ENCODE assay signal across 26 cellular contexts in genomic region chr21:29436650-29437049, GRCh38.
A peak's percentile ranks its signal among the peaks of the same experiment; 100 is the strongest.
DNase-seq lines count a peak whose midpoint lies in the region; ATAC-seq and TF ChIP-seq lines count a peak whose summit lies in the region.
"Had no signal": no experiment of that assay in that cellular context is flagged by ENCODE, and none has a peak within 500 bp of the region (broad histone marks: within the 10 kb centered on the region; RNA-seq: fewer than 3 reads in every experiment).

No MANE protein-coding gene starts in this region.

- no peaks in the 10 kb centered on the region for H3K9me3 ChIP-seq in tibial artery
- H3K9me3 ChIP-seq: BLaER1 treated with 17β-estradiol and CSF1 and Interleukin-3, amounts not matched to agents 10 nM and 100 nM; gastrocnemius medialis; prostate gland; sigmoid colon; thoracic aorta; uterus had no signal

- no peak overlapping the region for H3K27ac ChIP-seq in tibial artery
- H3K27ac ChIP-seq: BLaER1 treated with 17β-estradiol and CSF1 and Interleukin-3, amounts not matched to agents 10 nM and 100 nM; gastrocnemius medialis; HL-60; prostate gland; sigmoid colon; thoracic aorta; uterus had no signal

- H3K27me3 ChIP-seq in tibial artery, result no peaks in the 10 kb centered on the region
- H3K27me3 ChIP-seq: BLaER1 treated with 17β-estradiol and CSF1 and Interleukin-3, amounts not matched to agents 10 nM and 100 nM; gastrocnemius medialis; sigmoid colon; uterus had no signal

- no peaks in the 10 kb centered on the region for H3K4me1 ChIP-seq in tibial artery
- H3K4me1 ChIP-seq: gastrocnemius medialis, prostate gland, sigmoid colon, uterus had no signal

- no peak overlapping the region for H3K4me3 ChIP-seq in tibial artery
- H3K4me3 ChIP-seq: BLaER1 treated with 17β-estradiol and CSF1 and Interleukin-3, amounts not matched to agents 10 nM and 100 nM; gastrocnemius medialis; GM23338; prostate gland; sigmoid colon; thoracic aorta; uterus had no signal

- intact Hi-C loops in tibial artery (cut with DNase I; ENCODE audit: low total_unique reads), result no loop called here

- TF ChIP-seq CTCF in neural crest cell (conservative IDR thresholded peaks at IDR 0.05), result no peak
- TF ChIP-seq CTCF in tibial artery (IDR thresholded peaks at IDR 0.05), result no peak

- no peak for DNase-seq in activated naive CD4-positive, alpha-beta T cell treated with anti-CD3 and anti-CD28 coated beads, Interleukin-2, amount 10 ng/mL, durations not matched to agents 7 days and 5 days
- no peak for DNase-seq in activated naive CD4-positive, alpha-beta T cell treated with Interleukin-2 at 50 U/mL for 16 hours
- DNase-seq in T-cell (peak in 3 of 34 experiments; percentile 2 to 24 (median 3)), neural crest cell (ENCODE audit: low read depth, low spot score) (no peak), tibial artery (no peak)
- DNase-seq: anterior cingulate cortex; cortex of kidney; gastrocnemius medialis; HFFc6; mammary epithelial cell; NCI-H1436 treated with DMSO at 0.1 percent for 48 hours; NCI-H345; nucleus accumbens; SHP77; sigmoid colon; stimulated activated naive B cell treated with anti-CD40 and anti-IgM and Interleukin-4, amounts not matched to agents 10 μg/mL and 1 μg/mL and 100 μg/mL, for 72 hours; uterus had no signal

- peak overlapping the region; percentile 51 for H3K4me3 Mint-ChIP-seq in activated naive CD4-positive, alpha-beta T cell treated with anti-CD3 and anti-CD28 coated beads, Interleukin-2, amount 10 ng/mL, durations not matched to agents 7 days and 5 days
- H3K4me3 Mint-ChIP-seq in T-cell, result peak overlapping the region; percentile 76 to 79 (median 78)
- peak overlapping the region; percentile 83 for H3K4me3 Mint-ChIP-seq in activated naive CD8-positive, alpha-beta T cell
- H3K4me3 Mint-ChIP-seq in neural crest cell, result no peak overlapping the region
- H3K4me3 Mint-ChIP-seq: GM23338; HFFc6; stimulated activated naive B cell treated with anti-CD40 and anti-IgM and Interleukin-4, amounts not matched to agents 10 μg/mL and 1 μg/mL and 100 μg/mL, for 72 hours had no signal

- CTCF ChIA-PET in activated naive CD4-positive, alpha-beta T cell treated with anti-CD3 and anti-CD28 coated beads, Interleukin-2, amount 10 ng/mL, durations not matched to agents 7 days and 5 days (lab: Charles Lee), result interaction anchor here (2.4 kb wide), 1 partner anchor 9 kb away, joined by 5 read pairs; no protein-coding TSS in a partner anchor
- CTCF ChIA-PET in T-cell (lab: Charles Lee), result no interaction called here

- H3K36me3 Mint-ChIP-seq in activated naive CD4-positive, alpha-beta T cell treated with anti-CD3 and anti-CD28 coated beads, Interleukin-2, amount 10 ng/mL, durations not matched to agents 7 days and 5 days, result peaks cover 5% of the 10 kb centered on the region
- H3K36me3 Mint-ChIP-seq in T-cell, result peaks cover 3% of the 10 kb centered on the region
- peaks cover 18% of the 10 kb centered on the region for H3K36me3 Mint-ChIP-seq in activated naive CD8-positive, alpha-beta T cell
- peaks cover 2% of the 10 kb centered on the region for H3K36me3 Mint-ChIP-seq in neural crest cell (ENCODE audit: low read depth)

- H3K4me1 Mint-ChIP-seq in activated naive CD4-positive, alpha-beta T cell treated with anti-CD3 and anti-CD28 coated beads, Interleukin-2, amount 10 ng/mL, durations not matched to agents 7 days and 5 days, result peaks cover 29% of the 10 kb centered on the region
- H3K4me1 Mint-ChIP-seq in T-cell, result peaks cover 27 to 39% (median 36%) of the 10 kb centered on the region in 3 donors
- peaks cover 41% of the 10 kb centered on the region for H3K4me1 Mint-ChIP-seq in activated naive CD8-positive, alpha-beta T cell (ENCODE audit: low read depth)
- H3K4me1 Mint-ChIP-seq in neural crest cell, result peaks cover 10% of the 10 kb centered on the region

- ATAC-seq in T-cell (replicated peaks in 1 of 4) (peak; percentile 38 to 53 (median 49)), GM18517 (IDR thresholded peaks at IDR 0.05; ENCODE audit: unreplicated experiment) (no peak), HG03095 (IDR thresholded peaks at IDR 0.05; ENCODE audit: unreplicated experiment) (no peak)
- ATAC-seq: gastrocnemius medialis; Panc1; stimulated activated naive B cell treated with anti-CD40 and anti-IgM and Interleukin-4, amounts not matched to agents 10 μg/mL and 1 μg/mL and 100 μg/mL, for 72 hours had no signal

- H3K27ac Mint-ChIP-seq in activated naive CD4-positive, alpha-beta T cell treated with anti-CD3 and anti-CD28 coated beads, Interleukin-2, amount 10 ng/mL, durations not matched to agents 7 days and 5 days, result peak overlapping the region; percentile 65
- H3K27ac Mint-ChIP-seq in T-cell, result peak overlapping the region; percentile 87 to 88
- peak overlapping the region; percentile 89 for H3K27ac Mint-ChIP-seq in activated naive CD8-positive, alpha-beta T cell
- peak overlapping the region; percentile 53 for H3K27ac Mint-ChIP-seq in neural crest cell (ENCODE audit: unreplicated experiment)
- H3K27ac Mint-ChIP-seq: GM23338; HFFc6; stimulated activated naive B cell treated with anti-CD40 and anti-IgM and Interleukin-4, amounts not matched to agents 10 μg/mL and 1 μg/mL and 100 μg/mL, for 72 hours had no signal

- H3K9me3 Mint-ChIP-seq in activated naive CD4-positive, alpha-beta T cell treated with anti-CD3 and anti-CD28 coated beads, Interleukin-2, amount 10 ng/mL, durations not matched to agents 7 days and 5 days, result peaks cover 3% of the 10 kb centered on the region
- no peaks in the 10 kb centered on the region for H3K9me3 Mint-ChIP-seq in T-cell
- H3K9me3 Mint-ChIP-seq in activated naive CD8-positive, alpha-beta T cell (ENCODE audit: low read depth), result no peaks in the 10 kb centered on the region
- peaks cover 2% of the 10 kb centered on the region for H3K9me3 Mint-ChIP-seq in neural crest cell
- H3K9me3 Mint-ChIP-seq: GM23338; HFFc6; stimulated activated naive B cell treated with anti-CD40 and anti-IgM and Interleukin-4, amounts not matched to agents 10 μg/mL and 1 μg/mL and 100 μg/mL, for 72 hours had no signal

- H3K27me3 Mint-ChIP-seq in activated naive CD4-positive, alpha-beta T cell treated with anti-CD3 and anti-CD28 coated beads, Interleukin-2, amount 10 ng/mL, durations not matched to agents 7 days and 5 days, result no peaks in the 10 kb centered on the region
- H3K27me3 Mint-ChIP-seq in T-cell (no peaks in the 10 kb centered on the region), neural crest cell (ENCODE audit: low read depth) (no peaks in the 10 kb centered on the region)
- H3K27me3 Mint-ChIP-seq in activated naive CD8-positive, alpha-beta T cell, result no peaks in the 10 kb centered on the region
- H3K27me3 Mint-ChIP-seq: stimulated activated naive B cell treated with anti-CD40 and anti-IgM and Interleukin-4, amounts not matched to agents 10 μg/mL and 1 μg/mL and 100 μg/mL, for 72 hours had no signal

- POLR2A ChIA-PET in T-cell (lab: Charles Lee), result no interaction called here

- H3K36me3 ChIP-seq in tibial artery, result no peaks in the 10 kb centered on the region
- H3K36me3 ChIP-seq: gastrocnemius medialis, prostate gland, sigmoid colon, thoracic aorta, uterus had no signal

Comparison
In these comparisons a context has a peak if more than half of its experiments do, and no peak if none do; other contexts are left out.
1. ATAC-seq: peak in T-cell (4 of 4); none in GM18517 (single experiment) and HG03095 (single experiment).
2. Peak in every context shown above with its lines, with median percentiles within 50 percentile points of each other: H3K27ac Mint-ChIP-seq.